In genomic region chrX:11540532-11541377, GRCh38 we compare ENCODE assay signal across 12 cellular contexts.
DNase-seq lines count a peak whose midpoint lies in the region; ATAC-seq, FAIRE-seq and TF ChIP-seq lines count a peak whose summit lies in the region.
"Had no signal": no experiment of that assay in that cellular context is flagged by ENCODE, and none has a peak within 500 bp of the region (broad histone marks: within the 10 kb centered on the region; RNA-seq: fewer than 3 reads in every experiment).

No MANE protein-coding gene starts in this region.

- no peaks in the 10 kb centered on the region for H3K36me3 ChIP-seq in gastrocnemius medialis
- H3K36me3 ChIP-seq in pancreas = no peaks in the 10 kb centered on the region

- H3K27ac ChIP-seq in gastrocnemius medialis (peak overlapping the region; percentile 67 to 81 (median 78)), pancreas (no peak overlapping the region)

- TF ChIP-seq CTCF in gastrocnemius medialis (IDR thresholded peaks at IDR 0.05 in 4 of 5, conservative IDR thresholded peaks at IDR 0.05 in 1 of 5) (peak in 2 of 5 experiments; percentile 10 to 15), pancreas (IDR thresholded peaks at IDR 0.05) (no peak)

- no peaks in the 10 kb centered on the region for H3K9me3 ChIP-seq in gastrocnemius medialis
- H3K9me3 ChIP-seq in pancreas = no peaks in the 10 kb centered on the region

- in situ Hi-C loops in gastrocnemius medialis (cut with MboI; ENCODE audit: low sequenced_read_pairs in 4 of 4) = loop anchor here in 1 of 4 donors (25.0 kb wide), 1 partner anchor 222 kb away; the partner anchor contains the start of gene MSL3

- no peak for TF ChIP-seq POLR2A in gastrocnemius medialis (IDR thresholded peaks at IDR 0.05)

- DNase-seq in DMS 273 (lab: John Stamatoyannopoulos, UW; ENCODE audit: unreplicated experiment) = peak; percentile 68
- no peak for DNase-seq in DMS 273 treated with DMSO at 0.1 percent for 48 hours (lab: John Stamatoyannopoulos, UW)
- DNase-seq in SKM-1 treated with dmso at 0.1 percent for 144 hours (lab: John Stamatoyannopoulos, UW; ENCODE audit: unreplicated experiment) = peak; percentile 31
- DNase-seq in gastrocnemius medialis = peak; percentile 59 to 73
- DNase-seq in NCI-H1105 treated with DMSO at 0.1 percent for 48 hours (lab: John Stamatoyannopoulos, UW) = no peak
- DNase-seq in pancreas = no peak
- DNase-seq: activated CD4-positive, CD25-positive, alpha-beta regulatory T cell; central memory CD4-positive, alpha-beta T cell; NCI-H2107 had no signal

- intact Hi-C loops in gastrocnemius medialis (cut with DNase I; ENCODE audit: low total_unique reads) (loop anchor here (5.0 to 10.0 kb wide), 2 partner anchors 127 to 1366 kb away; partner anchors contain the start of gene ARHGAP6), pancreas (cut with DNase I) (no loop called here)

- H3K27me3 ChIP-seq in gastrocnemius medialis = no peaks in the 10 kb centered on the region
- H3K27me3 ChIP-seq in pancreas = peaks cover 0 to 12% (median 0%) of the 10 kb centered on the region in 4 donors

- WGBS in pancreas, 2 donors = 65 to 72% methylated on average over 4 of the region's 4 CpGs

- no peak for FAIRE-seq in pancreas (lab: Jason Lieb, UNC)
- FAIRE-seq: A204.1 had no signal

- ATAC-seq in HG02885 (IDR thresholded peaks at IDR 0.05; ENCODE audit: poor library complexity, unreplicated experiment) (peak; percentile 80), gastrocnemius medialis (peak; percentile 86), GM18498 (IDR thresholded peaks at IDR 0.05; ENCODE audit: unreplicated experiment) (no peak), pancreas (no peak)

- H3K4me3 ChIP-seq in gastrocnemius medialis (no peak overlapping the region), pancreas (no peak overlapping the region)

- H3K4me1 ChIP-seq in gastrocnemius medialis (peaks cover 0 to 12% of the 10 kb centered on the region in 2 donors), pancreas (no peaks in the 10 kb centered on the region)

Comparison
In these comparisons a context has a peak if more than half of its experiments do, and no peak if none do; other contexts are left out.
1. DNase-seq: peak in DMS 273 (single experiment), SKM-1 treated with dmso at 0.1 percent for 144 hours (single experiment) and gastrocnemius medialis (2 of 2); none in DMS 273 treated with DMSO at 0.1 percent for 48 hours (single experiment), NCI-H1105 treated with DMSO at 0.1 percent for 48 hours (single experiment) and pancreas (0 of 6).
2. ATAC-seq: peak in HG02885 (single experiment) and gastrocnemius medialis (2 of 2); none in GM18498 (single experiment) and pancreas (0 of 4).
3. H3K27ac ChIP-seq: peak in gastrocnemius medialis (4 of 4); none in pancreas (0 of 4).